ENCODE assay signal across 24 cellular contexts in the genomic region with DNA sequence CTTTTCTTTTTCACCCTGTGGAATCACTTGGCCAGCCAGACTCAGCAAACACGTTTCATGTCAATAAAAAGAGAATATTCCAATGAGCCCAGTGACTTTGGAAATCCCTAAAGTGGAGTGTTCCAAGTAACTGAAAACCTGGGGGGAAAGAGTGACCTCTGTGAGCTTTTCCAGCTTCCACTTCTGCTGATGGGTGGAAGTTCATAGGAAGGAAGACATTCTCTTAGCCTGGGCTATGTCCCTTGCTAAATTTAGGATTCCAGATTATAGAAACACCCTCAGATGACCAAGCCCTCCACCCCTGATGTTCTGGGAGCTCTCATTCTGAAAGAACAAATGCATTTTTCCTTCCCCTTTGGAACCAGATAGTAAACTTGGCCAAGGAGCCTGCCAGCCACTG. TPM values are rescaled to one million over a fixed set of nuclear protein-coding genes. Genes with fewer than 3 reads are reported as not detected.
"Had no signal": no experiment of that assay in that cellular context is flagged by ENCODE, and none has a peak within 500 bp of the region (broad histone marks: within the 10 kb centered on the region; RNA-seq: fewer than 3 reads in every experiment).

No MANE protein-coding gene starts in this region.

- H3K9me3 ChIP-seq: esophagus squamous epithelium, gastrocnemius medialis, right atrium auricular region, spleen, tibial nerve had no signal

- H3K4me3 ChIP-seq: esophagus squamous epithelium, gastrocnemius medialis, hepatocyte, right atrium auricular region, spleen, tibial nerve had no signal

- H3K4me1 ChIP-seq: esophagus squamous epithelium, gastrocnemius medialis, right atrium auricular region had no signal

- H3K4me2 ChIP-seq: hepatocyte had no signal

- H2AFZ ChIP-seq: hepatocyte had no signal

- DNase-seq: activated CD4-positive, alpha-beta memory T cell treated with anti-CD3 and anti-CD28 coated beads for 36 hours; activated CD4-positive, alpha-beta T cell treated with anti-CD3 and anti-CD28 coated beads for 48 hours; activated CD8-positive, alpha-beta memory T cell treated with anti-CD3 and anti-CD28 coated beads, Interleukin-2, amount 50 U/mL, for 4 hours; activated effector memory CD4-positive, alpha-beta T cell treated with anti-CD3 and anti-CD28 coated beads, Interleukin-2, amount 50 U/mL, for 16 hours; activated naive CD4-positive, alpha-beta T cell treated with anti-CD3 and anti-CD28 coated beads for 36 hours; activated naive CD8-positive, alpha-beta T cell treated with anti-CD3 and anti-CD28 coated beads for 36 hours; activated T-cell treated with anti-CD3 and anti-CD28 coated beads, Interleukin-2, amount 50 U/mL, for 1 hour; central memory CD4-positive, alpha-beta T cell; effector CD4-positive, alpha-beta T cell; esophagus squamous epithelium; gastrocnemius medialis; islet precursor cell; left ventricle myocardium superior; naive B cell; nucleus accumbens; spleen; stimulated activated naive CD4-positive, alpha-beta T cell; T-helper 9 cell had no signal

- H3K79me2 ChIP-seq: hepatocyte had no signal

- H3K36me3 ChIP-seq: esophagus squamous epithelium, gastrocnemius medialis, right atrium auricular region, spleen, tibial nerve had no signal

- ATAC-seq: activated CD4-positive, CD25-positive, alpha-beta regulatory T cell treated with anti-CD3 and anti-CD28 coated beads, Interleukin-2, amount 50 U/mL, for 24 hours; gastrocnemius medialis; left ventricle myocardium superior had no signal

- H3K27ac ChIP-seq: esophagus squamous epithelium, gastrocnemius medialis, hepatocyte, right atrium auricular region, tibial nerve, VCaP had no signal

- H3K27me3 ChIP-seq: esophagus squamous epithelium, gastrocnemius medialis, hepatocyte, right atrium auricular region, spleen, tibial nerve had no signal

RNA-seq across cellular contexts. Expression of a gene that starts 44.8 kb away (rescaled TPM):
- total RNA-seq: activated CD4-positive, alpha-beta memory T cell treated with anti-CD3 and anti-CD28 coated beads for 36 hours; activated naive CD8-positive, alpha-beta T cell treated with anti-CD3 and anti-CD28 coated beads for 36 hours; neural crest cell had no signal
